In genomic region chr16:31407406-31407805, GRCh38 we compare ENCODE assay signal across 34 cellular contexts. TPM values are rescaled to one million over a fixed set of nuclear protein-coding genes. Genes with fewer than 3 reads are reported as not detected.
"Had no signal": no experiment of that assay in that cellular context is flagged by ENCODE, and none has a peak within 500 bp of the region (broad histone marks: within the 10 kb centered on the region; RNA-seq: fewer than 3 reads in every experiment).

No MANE protein-coding gene starts in this region.

- DNase-seq: colonic mucosa; cortex of kidney; effector CD8-positive, alpha-beta T cell; effector memory CD8-positive, alpha-beta T cell; endodermal cell; erythroblast; esophagus squamous epithelium; foreskin fibroblast; foreskin melanocyte; gastrocnemius medialis; glutamatergic neuron; head of caudate nucleus; heart right ventricle; hypothalamus; immature natural killer cell; islet precursor cell; kidney; kidney glomerular epithelial cell; left colon; left ventricle myocardium superior; lower lobe of right lung; mesenchymal stem cell; mucosa of descending colon; naive B cell had no signal

- H3K4me3 Mint-ChIP-seq: dendritic cell treated with granulocyte-macrophage colony-stimulating factor and Interleukin-4, amounts not matched to agents 40 ng/mL and 50 ng/mL, for 4 days; effector memory CD8-positive, alpha-beta T cell; endodermal cell; immature natural killer cell; mesothelial cell of epicardium; naive B cell had no signal

- H3K27ac Mint-ChIP-seq: dendritic cell treated with granulocyte-macrophage colony-stimulating factor and Interleukin-4, amounts not matched to agents 40 ng/mL and 50 ng/mL, for 4 days; effector memory CD8-positive, alpha-beta T cell; endodermal cell; mesothelial cell of epicardium; naive B cell had no signal

- H3K27ac ChIP-seq: colonic mucosa, epithelial cell of prostate, esophagus squamous epithelium, gastrocnemius medialis, heart right ventricle, lower lobe of right lung had no signal

- H3K4me1 Mint-ChIP-seq: mesothelial cell of epicardium, naive B cell had no signal

- H3K36me3 ChIP-seq: colonic mucosa, esophagus squamous epithelium, gastrocnemius medialis, heart right ventricle, lower lobe of right lung had no signal

- H3K4me3 ChIP-seq: colonic mucosa, esophagus squamous epithelium, gastrocnemius medialis, heart right ventricle, lower lobe of right lung, mucosa of descending colon had no signal

- H3K9me3 ChIP-seq: colonic mucosa, esophagus squamous epithelium, gastrocnemius medialis, heart right ventricle, lower lobe of right lung, mucosa of descending colon had no signal

- H3K4me1 ChIP-seq: colonic mucosa, esophagus squamous epithelium, gastrocnemius medialis, lower lobe of right lung had no signal

- H3K36me3 Mint-ChIP-seq: immature natural killer cell, mesothelial cell of epicardium, naive B cell had no signal

- H3K9me3 Mint-ChIP-seq: dendritic cell treated with granulocyte-macrophage colony-stimulating factor and Interleukin-4, amounts not matched to agents 40 ng/mL and 50 ng/mL, for 4 days; effector memory CD8-positive, alpha-beta T cell; endodermal cell; immature natural killer cell; mesothelial cell of epicardium; naive B cell had no signal

- H3K27me3 ChIP-seq: colonic mucosa had no signal

RNA-seq across cellular contexts. Expression of gene ITGAD, which starts 14.3 kb away (rescaled TPM):
- total RNA-seq: dermis microvascular lymphatic vessel endothelial cell, endodermal cell, esophagus mucosa, gastrocnemius medialis, glomerular endothelial cell, left ventricle myocardium superior, lower leg skin, lung microvascular endothelial cell, mesothelial cell of epicardium, myocyte had no signal

RNA-seq across cellular contexts. Expression of gene COX6A2, which starts 20.8 kb away (rescaled TPM):
- total RNA-seq: colonic mucosa, dermis microvascular lymphatic vessel endothelial cell, endodermal cell, esophagus squamous epithelium, glomerular endothelial cell, kidney, left colon, lower leg skin, lower lobe of right lung, lung microvascular endothelial cell, mesenteric fat pad, mesothelial cell of epicardium had no signal

RNA-seq across cellular contexts. Expression of gene ITGAX, which starts 52.4 kb away (rescaled TPM):
- total RNA-seq: mesothelial cell of epicardium had no signal
